In genomic region chr11:112226062-112226921, GRCh38 we compare ENCODE assay signal across 8 cellular contexts. TPM values are rescaled to one million over a fixed set of nuclear protein-coding genes. Genes with fewer than 3 reads are reported as not detected.
DNase-seq lines count a peak whose midpoint lies in the region; ATAC-seq and TF ChIP-seq lines count a peak whose summit lies in the region.

TSS of gene PTS (plus strand) at chr11:112226428. CDS start at chr11:112226444, 16 bp downstream.

- peak within 1 kb of the TSS; percentile 82 to 92 (median 90) for H3K27ac ChIP-seq in BLaER1 treated with 17β-estradiol and CSF1 and Interleukin-3, amounts not matched to agents 10 nM and 100 nM
- peak within 1 kb of the TSS; percentile 96 for H3K27ac ChIP-seq in left lung

- peak within 1 kb of the TSS; percentile 86 to 91 (median 88) for H3K9ac ChIP-seq in BLaER1 treated with 17β-estradiol and CSF1 and Interleukin-3, amounts not matched to agents 10 nM and 100 nM

- H3K4me3 ChIP-seq in BLaER1 treated with 17β-estradiol and CSF1 and Interleukin-3, amounts not matched to agents 10 nM and 100 nM: peak within 1 kb of the TSS; percentile 67 to 89 (median 82)
- peak within 1 kb of the TSS; percentile 67 to 79 for H3K4me3 ChIP-seq in left lung

- peak; percentile 15 for DNase-seq in NCI-H524 treated with DMSO at 0.1 percent for 48 hours (lab: John Stamatoyannopoulos, UW)
- DNase-seq in activated CD4-positive, alpha-beta T cell treated with anti-CD3 and anti-CD28 coated beads, Interleukin-2, amount 50 U/mL, for 1 hour: peak; percentile 76
- peak; percentile 75 for DNase-seq in cortex of kidney (lab: John Stamatoyannopoulos, UW)
- DNase-seq in left lung: peak; percentile 91 to 96
- DNase-seq in stimulated activated CD4-positive, alpha-beta T cell treated with anti-CD3 and anti-CD28 coated beads, Interleukin-2, amount 100 ng/mL, for 4 hours (ENCODE audit: low read depth): peak; percentile 67

- TF ChIP-seq CTCF in left lung (IDR thresholded peaks at IDR 0.05): no peak

- no peaks in the 10 kb centered on the region for H3K27me3 ChIP-seq in BLaER1 treated with 17β-estradiol and CSF1 and Interleukin-3, amounts not matched to agents 10 nM and 100 nM
- H3K27me3 ChIP-seq in left lung: no peaks in the 10 kb centered on the region

- H3K36me3 ChIP-seq in BLaER1 treated with 17β-estradiol and CSF1 and Interleukin-3, amounts not matched to agents 10 nM and 100 nM: peaks cover 27 to 36% (median 30%) of the 10 kb centered on the region in 11 experiments
- peaks cover 0 to 21% of the 10 kb centered on the region in 2 donors for H3K36me3 ChIP-seq in left lung

- peaks cover 0 to 36% (median 0%) of the 10 kb centered on the region in 11 experiments; a peak in 6 of 22 replicates for H4K20me1 ChIP-seq in BLaER1 treated with 17β-estradiol and CSF1 and Interleukin-3, amounts not matched to agents 10 nM and 100 nM

- intact Hi-C loops in left lung (cut with DNase I): no loop called here

- H3K4me1 ChIP-seq in BLaER1 treated with 17β-estradiol and CSF1 and Interleukin-3, amounts not matched to agents 10 nM and 100 nM: peaks cover 14 to 17% (median 15%) of the 10 kb centered on the region in 10 experiments
- H3K4me1 ChIP-seq in left lung: peaks cover 6 to 20% of the 10 kb centered on the region in 2 donors

- peak within 1 kb of the TSS; percentile 90 to 98 (median 96) for H3K4me2 ChIP-seq in BLaER1 treated with 17β-estradiol and CSF1 and Interleukin-3, amounts not matched to agents 10 nM and 100 nM

- no peaks in the 10 kb centered on the region for H3K9me3 ChIP-seq in BLaER1 treated with 17β-estradiol and CSF1 and Interleukin-3, amounts not matched to agents 10 nM and 100 nM (replicated peaks in 1 of 11)
- no peaks in the 10 kb centered on the region for H3K9me3 ChIP-seq in left lung

- ATAC-seq in GM19324 (IDR thresholded peaks at IDR 0.05; ENCODE audit: low FRiP score, unreplicated experiment) (peak; percentile 98), HG03460 (IDR thresholded peaks at IDR 0.05; ENCODE audit: unreplicated experiment) (peak; percentile 96), left lung (peak; percentile 98)

RNA-seq across cellular contexts. Expression of gene PTS, which starts in this region (rescaled TPM):
- 10 to 100 TPM; 28.2 to 28.4 TPM for total RNA-seq in left lung

Comparison
In these comparisons a context has a peak if more than half of its experiments do, and no peak if none do; other contexts are left out.
1. Peak in every context shown above with its lines: DNase-seq, ATAC-seq, H3K4me3 ChIP-seq and H3K27ac ChIP-seq.
2. DNase-seq: peak in every context shown above with its lines; median percentile 94 in left lung; 76 in activated CD4-positive, alpha-beta T cell treated with anti-CD3 and anti-CD28 coated beads, Interleukin-2, amount 50 U/mL, for 1 hour; 75 in cortex of kidney; 67 in stimulated activated CD4-positive, alpha-beta T cell treated with anti-CD3 and anti-CD28 coated beads, Interleukin-2, amount 100 ng/mL, for 4 hours; 15 in NCI-H524 treated with DMSO at 0.1 percent for 48 hours.